ENCODE assay signal across 1 cellular context in genomic region chr10:3909339-3909738, GRCh38.
TF ChIP-seq lines count a peak whose summit lies in the region.

No MANE protein-coding gene starts in this region.

TF ChIP-seq in K562, 482 proteins besides CTCF, POLR2A, EP300 and RAD21 (continued from another document):
- TF ChIP-seq ATF3 (IDR thresholded peaks at IDR 0.05) (no peak), ATF3 (CRISPR knock-in tag; conservative IDR thresholded peaks at IDR 0.05) (no peak), PML (IDR thresholded peaks at IDR 0.05; ENCODE audit: low read length) (no peak), TEAD2 (tag; IDR thresholded peaks at IDR 0.05) (no peak), MAZ (CRISPR knock-in tag; conservative IDR thresholded peaks at IDR 0.05 in 1 of 2, IDR thresholded peaks at IDR 0.05 in 1 of 2) (no peak)
